Comparison of ENCODE assay signal across 12 cellular contexts in the genomic region with DNA sequence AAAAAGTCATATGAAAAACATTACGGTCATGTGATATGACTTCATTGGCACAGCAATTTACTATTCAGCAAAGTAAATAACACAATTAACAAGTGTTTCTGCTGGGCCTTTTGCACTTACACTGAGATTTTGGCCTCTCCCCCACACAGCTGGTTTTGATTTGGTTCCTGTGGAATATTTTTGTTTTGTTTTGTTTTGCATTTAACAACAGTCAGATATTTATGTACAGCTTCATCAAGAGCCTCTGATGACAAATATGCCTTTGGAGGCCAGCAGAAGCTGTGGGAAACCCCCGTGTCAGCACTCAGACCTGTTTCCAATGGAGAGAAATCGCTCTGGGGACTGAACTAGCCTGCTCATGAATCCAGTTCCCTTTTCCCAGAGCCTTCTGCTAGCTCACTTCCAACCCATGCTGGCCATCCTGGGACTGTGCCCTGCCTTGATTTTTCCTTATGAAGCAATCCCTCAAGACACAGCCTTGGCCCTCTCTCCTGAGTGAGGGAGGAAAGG.
DNase-seq lines count a peak whose midpoint lies in the region; FAIRE-seq and TF ChIP-seq lines count a peak whose summit lies in the region.
"Had no signal": no experiment of that assay in that cellular context is flagged by ENCODE, and none has a peak within 500 bp of the region (broad histone marks: within the 10 kb centered on the region; RNA-seq: fewer than 3 reads in every experiment).

No MANE protein-coding gene starts in this region.

- H4K20me1 ChIP-seq in GM23248 (ENCODE audit: insufficient read depth): no peaks in the 10 kb centered on the region
- H4K20me1 ChIP-seq in smooth muscle cell (ENCODE audit: low read depth): no peaks in the 10 kb centered on the region

- H3K4me1 ChIP-seq in GM23248 (ENCODE audit: insufficient read depth): peaks cover 16% of the 10 kb centered on the region
- H3K4me1 ChIP-seq in smooth muscle cell (ENCODE audit: low read depth): no peaks in the 10 kb centered on the region

- FAIRE-seq in islet of Langerhans (lab: Jason Lieb, UNC): peak; percentile 9
- FAIRE-seq: G401.6, keratinocyte had no signal

- H3K27me3 ChIP-seq in GM23248 (replicated peaks; ENCODE audit: insufficient read depth) (no peaks in the 10 kb centered on the region), smooth muscle cell (ENCODE audit: low read depth) (no peaks in the 10 kb centered on the region)

- H3K9me2 ChIP-seq in GM23248 (ENCODE audit: insufficient read depth): no peaks in the 10 kb centered on the region

- H3F3A ChIP-seq in GM23248 (ENCODE audit: insufficient read depth) (peaks cover 23% of the 10 kb centered on the region), smooth muscle cell (ENCODE audit: low read depth) (no peaks in the 10 kb centered on the region)

- no peak for TF ChIP-seq CTCF in smooth muscle cell (IDR thresholded peaks at IDR 0.05; ENCODE audit: borderline replicate concordance, insufficient read depth, poor library complexity, severe bottlenecking)

- WGBS in GM23248 (ENCODE audit: low coverage in 1 of 2, low lambda C conversion rate in 2 of 2, missing lambda C conversion rate in 2 of 2), 2 experiments: 1 to 7% methylated on average over 3 of the region's 3 CpGs
- 32% methylated on average over 3 of the region's 3 CpGs for WGBS in smooth muscle cell (ENCODE audit: low lambda C conversion rate)

- peak; percentile 88 for DNase-seq in GM23248
- DNase-seq in caudate nucleus (lab: John Stamatoyannopoulos, UW): peak in 42 of 61 donors; percentile 0 to 60 (median 32)
- no peak for DNase-seq in smooth muscle cell (lab: John Stamatoyannopoulos, UW; ENCODE audit: unreplicated experiment)
- DNase-seq in SKM-1 treated with dmso at 0.1 percent for 144 hours (lab: John Stamatoyannopoulos, UW; ENCODE audit: unreplicated experiment): no peak
- no peak for DNase-seq in ecto neural progenitor cell (ENCODE audit: low spot score)
- no peak for DNase-seq in NCI-H510A (lab: John Stamatoyannopoulos, UW)
- no peak for DNase-seq in hepatic stellate cell (ENCODE audit: low spot score)
- DNase-seq: activated T-cell treated with anti-CD3 and anti-CD28 coated beads, Interleukin-2, amount 50 U/mL, for 72 hours; RPMI8226 had no signal

- H3K4me2 ChIP-seq in GM23248 (ENCODE audit: unreplicated experiment) (peak overlapping the region; percentile 29), smooth muscle cell (peak overlapping the region; percentile 55)

- in situ Hi-C loops in GM23248 (cut with MboI): no loop called here

- no peaks in the 10 kb centered on the region for H3K9me3 ChIP-seq in GM23248 (ENCODE audit: low read depth)
- H3K9me3 ChIP-seq in smooth muscle cell (replicated peaks; ENCODE audit: low read depth): no peaks in the 10 kb centered on the region

- H3K4me3 ChIP-seq in GM23248 (peak overlapping the region; percentile 25; the same call in 1 of the 2 replicates), smooth muscle cell (no peak overlapping the region)

- H3K79me2 ChIP-seq in GM23248 (ENCODE audit: insufficient read depth): no peaks in the 10 kb centered on the region
- H3K79me2 ChIP-seq in smooth muscle cell (ENCODE audit: low read depth): no peaks in the 10 kb centered on the region

- H3K36me3 ChIP-seq in GM23248 (ENCODE audit: low read depth): no peaks in the 10 kb centered on the region
- H3K36me3 ChIP-seq in smooth muscle cell (ENCODE audit: low read depth): no peaks in the 10 kb centered on the region

- peak overlapping the region; percentile 65 for H3K9ac ChIP-seq in GM23248
- peak overlapping the region; percentile 22 for H3K9ac ChIP-seq in smooth muscle cell (ENCODE audit: low read depth)

- H2AFZ ChIP-seq in GM23248: 0 out of 2 replicates have a peak overlapping the region, but pooled peaks have one; percentile 7
- no peak overlapping the region for H2AFZ ChIP-seq in smooth muscle cell (ENCODE audit: low read depth)

- peak overlapping the region; percentile 82 for H3K27ac ChIP-seq in GM23248
- peak overlapping the region; percentile 94 for H3K27ac ChIP-seq in caudate nucleus (ENCODE audit: low read depth, low read length)
- H3K27ac ChIP-seq in smooth muscle cell (ENCODE audit: low read depth): peak overlapping the region; percentile 88

Comparison
In these comparisons a context has a peak if more than half of its experiments do, and no peak if none do; other contexts are left out.
1. DNase-seq: peak in GM23248 (single experiment) and caudate nucleus (42 of 61); none in smooth muscle cell (single experiment), SKM-1 treated with dmso at 0.1 percent for 144 hours (single experiment), ecto neural progenitor cell (single experiment), NCI-H510A (single experiment) and hepatic stellate cell (single experiment).
2. Peak in every context shown above with its lines, with median percentiles within 50 percentile points of each other: H3K27ac ChIP-seq.